19 cellular contexts compared by ENCODE assay signal in the genomic region with DNA sequence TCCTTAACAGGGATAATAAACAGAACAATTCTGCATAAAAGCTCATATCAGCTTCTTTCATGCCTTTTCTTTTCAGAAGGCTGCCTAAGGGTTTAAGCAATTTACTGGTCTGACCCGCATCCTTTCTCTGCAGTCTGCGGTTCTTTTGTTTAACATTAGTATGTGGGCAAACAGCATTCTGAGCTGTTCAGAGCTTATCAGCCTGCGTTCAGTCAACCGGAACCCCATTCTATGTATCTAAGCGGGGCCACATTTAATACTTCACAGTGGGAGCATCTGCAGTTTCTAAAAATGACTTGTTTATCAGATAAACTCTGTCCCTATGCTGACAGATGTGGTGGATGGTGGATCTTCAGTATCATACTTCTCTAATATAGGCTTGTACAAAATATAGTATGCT.
DNase-seq lines count a peak whose midpoint lies in the region; TF ChIP-seq lines count a peak whose summit lies in the region.
"Had no signal": no experiment of that assay in that cellular context is flagged by ENCODE, and none has a peak within 500 bp of the region (broad histone marks: within the 10 kb centered on the region; RNA-seq: fewer than 3 reads in every experiment).

No MANE protein-coding gene starts in this region.

- H4K20me1 ChIP-seq in BLaER1, result no peaks in the 10 kb centered on the region

- H3K27ac Mint-ChIP-seq in endodermal cell, result no peak overlapping the region
- H3K27ac Mint-ChIP-seq: activated CD4-positive, alpha-beta memory T cell treated with anti-CD3 and anti-CD28 coated beads for 36 hours had no signal

- H3K4me1 Mint-ChIP-seq in endodermal cell, result peaks cover 29% of the 10 kb centered on the region

- WGBS in endodermal cell (ENCODE audit: insufficient coverage in 1 of 2, insufficient read length in 1 of 2), 2 experiments, result 60% methylated on average over 5 of the region's 5 CpGs

- TF ChIP-seq CTCF in endodermal cell (conservative IDR thresholded peaks at IDR 0.05), result no peak

- no peaks in the 10 kb centered on the region for H3K27me3 ChIP-seq in BLaER1
- H3K27me3 ChIP-seq in HUES48 (ENCODE audit: control insufficient read depth, insufficient read depth, low read length), result no peaks in the 10 kb centered on the region
- H3K27me3 ChIP-seq in endodermal cell (ENCODE audit: control insufficient read depth, insufficient read depth, low read length, poor library complexity, severe bottlenecking), result no peaks in the 10 kb centered on the region
- H3K27me3 ChIP-seq: neutrophil, right lobe of liver, transverse colon had no signal

- H3K36me3 ChIP-seq in BLaER1 (no peaks in the 10 kb centered on the region), HUES48 (ENCODE audit: control insufficient read depth, insufficient read depth, low read length) (no peaks in the 10 kb centered on the region), endodermal cell (ENCODE audit: control insufficient read depth, insufficient read depth, low read length) (no peaks in the 10 kb centered on the region)
- H3K36me3 ChIP-seq: gastroesophageal sphincter, neutrophil, right lobe of liver, transverse colon had no signal

- H3K4me3 Mint-ChIP-seq in endodermal cell, result no peak overlapping the region
- H3K4me3 Mint-ChIP-seq: activated CD4-positive, alpha-beta memory T cell treated with anti-CD3 and anti-CD28 coated beads for 36 hours had no signal

- H3K4me2 ChIP-seq in BLaER1, result peak overlapping the region; percentile 74

- no peaks in the 10 kb centered on the region for H3K9me3 Mint-ChIP-seq in endodermal cell
- H3K9me3 Mint-ChIP-seq: activated CD4-positive, alpha-beta memory T cell treated with anti-CD3 and anti-CD28 coated beads for 36 hours had no signal

- H3K9ac ChIP-seq in BLaER1 (peak overlapping the region; percentile 51), HUES48 (ENCODE audit: low read depth, low read length) (0 out of 2 replicates have a peak overlapping the region, but pooled peaks have one; percentile 6), endodermal cell (ENCODE audit: extremely low read depth, low read length, poor library complexity, severe bottlenecking) (no peak overlapping the region)

- H3K4me3 ChIP-seq in BLaER1 (peak overlapping the region; percentile 11; the same call in 1 of the 2 replicates), HUES48 (ENCODE audit: low read depth, low read length) (0 out of 2 replicates have a peak overlapping the region, but pooled peaks have one; percentile 15), endodermal cell (ENCODE audit: low read length) (no peak overlapping the region)
- H3K4me3 ChIP-seq: gastroesophageal sphincter, K562, right lobe of liver, transverse colon had no signal

- peaks cover 4% of the 10 kb centered on the region for H3K27me3 Mint-ChIP-seq in endodermal cell (ENCODE audit: insufficient read depth)
- H3K27me3 Mint-ChIP-seq: activated CD4-positive, alpha-beta memory T cell treated with anti-CD3 and anti-CD28 coated beads for 36 hours had no signal

- peak; percentile 75 for DNase-seq in NCI-H69 (lab: John Stamatoyannopoulos, UW)
- no peak for DNase-seq in endodermal cell
- DNase-seq in activated effector memory CD4-positive, alpha-beta T cell treated with anti-CD3 and anti-CD28 coated beads, Interleukin-2, amount 50 U/mL, for 16 hours, result no peak
- DNase-seq in middle frontal gyrus (ENCODE audit: extremely low spot score, low spot score), result no peak
- DNase-seq in activated gamma-delta T cell (lab: John Stamatoyannopoulos, UW), result no peak
- DNase-seq in DMS 273 treated with DMSO at 0.1 percent for 48 hours (lab: John Stamatoyannopoulos, UW), result no peak
- DNase-seq: activated CD4-positive, alpha-beta memory T cell treated with anti-CD3 and anti-CD28 coated beads for 36 hours; GOT3; NCI-H1694; right lobe of liver; Right ventricle myocardium superior; stimulated activated CD4-positive, alpha-beta T cell treated with anti-CD3 and anti-CD28 coated beads, Interleukin-2, amount 100 ng/mL, for 48 hours; T1000; transverse colon had no signal

- no peaks in the 10 kb centered on the region for H3K36me3 Mint-ChIP-seq in endodermal cell (ENCODE audit: low read depth)
- H3K36me3 Mint-ChIP-seq: activated CD4-positive, alpha-beta memory T cell treated with anti-CD3 and anti-CD28 coated beads for 36 hours had no signal

- H3K27ac ChIP-seq in BLaER1 (peak overlapping the region; percentile 71), HUES48 (ENCODE audit: low read depth, low read length) (peak overlapping the region; percentile 93), endodermal cell (ENCODE audit: low read depth, low read length) (peak overlapping the region; percentile 90)
- H3K27ac ChIP-seq: gastroesophageal sphincter, neutrophil, right lobe of liver, transverse colon had no signal

- H3K4me1 ChIP-seq in BLaER1 (peaks cover 70% of the 10 kb centered on the region), HUES48 (ENCODE audit: control insufficient read depth, insufficient read depth, low read length) (peaks cover 98% of the 10 kb centered on the region), endodermal cell (ENCODE audit: control insufficient read depth, insufficient read depth, low read length) (peaks cover 3% of the 10 kb centered on the region)
- H3K4me1 ChIP-seq: gastroesophageal sphincter, right lobe of liver, transverse colon had no signal

- H3K9me3 ChIP-seq in BLaER1, result no peaks in the 10 kb centered on the region
- no peaks in the 10 kb centered on the region for H3K9me3 ChIP-seq in HUES48 (ENCODE audit: control insufficient read depth, insufficient read depth, low read length)
- no peaks in the 10 kb centered on the region for H3K9me3 ChIP-seq in endodermal cell (ENCODE audit: control insufficient read depth, low read length)
- H3K9me3 ChIP-seq: gastroesophageal sphincter, neutrophil, right lobe of liver, transverse colon had no signal
